18 cellular contexts compared by ENCODE assay signal in genomic region chr3:48652923-48653715, GRCh38. TPM values are rescaled to one million over a fixed set of nuclear protein-coding genes. Genes with fewer than 3 reads are reported as not detected.
A peak's percentile ranks its signal among the peaks of the same experiment; 100 is the strongest.
DNase-seq lines count a peak whose midpoint lies in the region; ATAC-seq and TF ChIP-seq lines count a peak whose summit lies in the region.
"Had no signal": no experiment of that assay in that cellular context is flagged by ENCODE, and none has a peak within 500 bp of the region (broad histone marks: within the 10 kb centered on the region; RNA-seq: fewer than 3 reads in every experiment).

No MANE protein-coding gene starts in this region.

- no peak overlapping the region for H3K4me3 ChIP-seq in CD4-positive, CD25-positive, alpha-beta regulatory T cell (ENCODE audit: low read depth, low read length)
- H3K4me3 ChIP-seq in HEK293 (ENCODE audit: low read depth, low read length) = no peak overlapping the region
- no peak overlapping the region for H3K4me3 ChIP-seq in H7 (ENCODE audit: insufficient read depth, low read depth, low read length)
- H3K4me3 ChIP-seq: HAP-1 had no signal

- no peaks in the 10 kb centered on the region for H3K27me3 Mint-ChIP-seq in CD4-positive, CD25-positive, alpha-beta regulatory T cell
- H3K27me3 Mint-ChIP-seq in nephron (ENCODE audit: low read depth) = peaks cover 22% of the 10 kb centered on the region

- TF ChIP-seq CTCF in HEK293 (tag by site-specific recombination; IDR thresholded peaks at IDR 0.05) = no peak
- no peak for TF ChIP-seq CTCF in RWPE1 (conservative IDR thresholded peaks at IDR 0.05; ENCODE audit: low read depth)
- TF ChIP-seq CTCF in nephron (IDR thresholded peaks at IDR 0.05; ENCODE audit: unreplicated experiment in 3 of 3) = no peak

- no peak for ATAC-seq in CD4-positive, CD25-positive, alpha-beta regulatory T cell (ENCODE audit: low read depth in 2 of 2)
- ATAC-seq: SK-N-SH treated with all-trans-retinoic acid at 6 μM for 48 hours had no signal

- peak overlapping the region in 2 of 3 donors; percentile 22 to 71 for H3K27ac Mint-ChIP-seq in CD4-positive, CD25-positive, alpha-beta regulatory T cell
- no peak overlapping the region for H3K27ac Mint-ChIP-seq in nephron

- CTCF ChIA-PET in HEK293 (lab: Yijun Ruan, JAX) = interaction anchor here (1.9 kb wide), 1 partner anchor 17 kb away, joined by 6 read pairs; the partner anchor contains the start of gene SLC26A6
- CTCF ChIA-PET in RWPE1 (lab: Yijun Ruan, JAX) = no interaction called here

- DNase-seq in CD4-positive, CD25-positive, alpha-beta regulatory T cell = no peak
- no peak for DNase-seq in RWPE1 (ENCODE audit: low spot score)
- no peak for DNase-seq in activated naive CD4-positive, alpha-beta T cell treated with Interleukin-2 at 50 U/mL for 16 hours
- DNase-seq in NCI-H345 treated with DMSO at 0.1 percent for 48 hours (lab: John Stamatoyannopoulos, UW; ENCODE audit: unreplicated experiment) = no peak
- no peak for DNase-seq in H7
- DNase-seq: DMS79, KBM-7, NCI-H1048, NCI-H1436 treated with DMSO at 0.1 percent for 48 hours, NCI-H2081, NCI-H524, SHP77 treated with DMSO at 0.1 percent for 48 hours had no signal

- peaks cover 0 to 2% (median 0%) of the 10 kb centered on the region in 7 donors for H3K9me3 Mint-ChIP-seq in CD4-positive, CD25-positive, alpha-beta regulatory T cell
- H3K9me3 Mint-ChIP-seq in nephron = no peaks in the 10 kb centered on the region

- peaks cover 0 to 20% (median 6%) of the 10 kb centered on the region in 4 donors for H3K4me1 Mint-ChIP-seq in CD4-positive, CD25-positive, alpha-beta regulatory T cell
- no peaks in the 10 kb centered on the region for H3K4me1 Mint-ChIP-seq in nephron

- POLR2A ChIA-PET in HEK293 (lab: Yijun Ruan, JAX) = no interaction called here
- POLR2A ChIA-PET in RWPE1 (lab: Yijun Ruan, JAX; ENCODE audit: low non-redundant PET) = no interaction called here

- no peaks in the 10 kb centered on the region for H3K36me3 Mint-ChIP-seq in CD4-positive, CD25-positive, alpha-beta regulatory T cell
- peaks cover 3% of the 10 kb centered on the region for H3K36me3 Mint-ChIP-seq in nephron (ENCODE audit: low read depth)
- H3K36me3 Mint-ChIP-seq: CD14-positive monocyte had no signal

- peaks cover 2% of the 10 kb centered on the region for H3K36me3 ChIP-seq in CD4-positive, CD25-positive, alpha-beta regulatory T cell (ENCODE audit: control insufficient read depth, insufficient read depth, low read length)
- H3K36me3 ChIP-seq in HEK293 (ENCODE audit: control insufficient read depth in 2 of 2, insufficient read depth in 1 of 2, low read length in 2 of 2) = no peaks in the 10 kb centered on the region
- peaks cover 21% of the 10 kb centered on the region for H3K36me3 ChIP-seq in H7 (replicated peaks; ENCODE audit: control insufficient read depth, insufficient read depth, low read length)
- H3K36me3 ChIP-seq: HAP-1 had no signal

- H3K27ac ChIP-seq in CD4-positive, CD25-positive, alpha-beta regulatory T cell (ENCODE audit: insufficient read depth, low read length, poor library complexity, severe bottlenecking) = no peak overlapping the region
- H3K27ac ChIP-seq in HEK293 (ENCODE audit: extremely low read depth, low read depth, low read length) (no peak overlapping the region), RWPE1 (peak overlapping the region; percentile 3; the same call in 1 of the 2 replicates)

- H3K27me3 ChIP-seq in CD4-positive, CD25-positive, alpha-beta regulatory T cell (ENCODE audit: control insufficient read depth, insufficient read depth, low read length) = no peaks in the 10 kb centered on the region
- H3K27me3 ChIP-seq in H7 (ENCODE audit: control insufficient read depth, insufficient read depth, low read length) = peaks cover 4% of the 10 kb centered on the region; the same call in 1 of the 2 replicates

- H3K9me3 ChIP-seq in CD4-positive, CD25-positive, alpha-beta regulatory T cell (ENCODE audit: control insufficient read depth in 2 of 2, low read length in 2 of 2) = no peaks in the 10 kb centered on the region
- H3K9me3 ChIP-seq in HEK293 (ENCODE audit: control insufficient read depth, insufficient read depth, low read depth, low read length) = no peaks in the 10 kb centered on the region
- H3K9me3 ChIP-seq: HAP-1 had no signal

- peaks cover 22% of the 10 kb centered on the region for H3K4me1 ChIP-seq in CD4-positive, CD25-positive, alpha-beta regulatory T cell (ENCODE audit: control insufficient read depth, insufficient read depth, low read length, poor library complexity, severe bottlenecking)
- no peaks in the 10 kb centered on the region for H3K4me1 ChIP-seq in HEK293 (ENCODE audit: control insufficient read depth, insufficient read depth, low read length)
- H3K4me1 ChIP-seq: HAP-1 had no signal

- H3K4me3 Mint-ChIP-seq in CD4-positive, CD25-positive, alpha-beta regulatory T cell = peak overlapping the region in 3 of 4 donors; percentile 22 to 87 (median 48)
- H3K4me3 Mint-ChIP-seq in nephron = peak overlapping the region in 2 of 3 experiments; percentile 22 to 36
- H3K4me3 Mint-ChIP-seq: CD14-positive monocyte had no signal

TF ChIP-seq in HEK293, 187 proteins besides CTCF, POLR2A, EP300 and RAD21:
- no peak for TF ChIP-seq ZNF704 (tag by site-specific recombination; IDR thresholded peaks at IDR 0.05)
- TF ChIP-seq BCL11A (tag by site-specific recombination; IDR thresholded peaks at IDR 0.05; ENCODE audit: low read depth) = 0 out of 2 replicates have a peak, but pooled peaks have one; percentile 27

RNA-seq across cellular contexts. Expression of gene CELSR3, which starts 9.6 kb away (rescaled TPM):
- 8.8 TPM for total RNA-seq in CD4-positive, CD25-positive, alpha-beta regulatory T cell
- under 1 TPM; 0.31 to 0.53 (median 0.37) TPM for polyA plus RNA-seq in CD4-positive, CD25-positive, alpha-beta regulatory T cell
- 14.3 and 18.7 TPM in 2 replicates for total RNA-seq in H7 (2014; rRNA removed; shearing (Covaris generic))
- polyA plus RNA-seq: CD14-positive monocyte had no signal

RNA-seq across cellular contexts. Expression of gene SLC26A6, which starts 17.9 kb away (rescaled TPM):
- 25.1 TPM for total RNA-seq in CD4-positive, CD25-positive, alpha-beta regulatory T cell
- 1 to 10 TPM; 3.2 to 6.7 (median 5.9) TPM for polyA plus RNA-seq in CD4-positive, CD25-positive, alpha-beta regulatory T cell
- 70.5 and 76.0 TPM in 2 replicates for total RNA-seq in H7 (2014; rRNA removed; shearing (Covaris generic))

RNA-seq across cellular contexts. Expression of gene TMEM89, which starts 31.6 kb away (rescaled TPM):
- not detected for total RNA-seq in CD4-positive, CD25-positive, alpha-beta regulatory T cell
- polyA plus RNA-seq in CD4-positive, CD25-positive, alpha-beta regulatory T cell = not detected
- total RNA-seq in H7 (2014; rRNA removed; shearing (Covaris generic)) = 0.78 TPM in 1 of 2 replicates, not detected in the other
- total RNA-seq: M059J had no signal
- polyA plus RNA-seq: CD14-positive monocyte had no signal

RNA-seq across cellular contexts. Expression of gene NCKIPSD, which starts 32.6 kb away (rescaled TPM):
- 19.2 TPM for total RNA-seq in CD4-positive, CD25-positive, alpha-beta regulatory T cell
- 10 to 100 TPM in 2 of 4 donors, 1 to 10 TPM in 2; 6.4 to 11.6 (median 10.3) TPM for polyA plus RNA-seq in CD4-positive, CD25-positive, alpha-beta regulatory T cell
- 43.8 and 48.8 TPM in 2 replicates for total RNA-seq in H7 (2014; rRNA removed; shearing (Covaris generic))

RNA-seq across cellular contexts. Expression of gene UQCRC1, which starts 43.7 kb away (rescaled TPM):
- 111 TPM for total RNA-seq in CD4-positive, CD25-positive, alpha-beta regulatory T cell
- 100 to 1,000 TPM; 181 to 234 (median 206) TPM for polyA plus RNA-seq in CD4-positive, CD25-positive, alpha-beta regulatory T cell
- total RNA-seq in H7 (2014; rRNA removed; shearing (Covaris generic)) = 492 and 610 TPM in 2 replicates

Comparison
In these comparisons a context has a peak if more than half of its experiments do, and no peak if none do; other contexts are left out.
1. H3K27ac Mint-ChIP-seq: peak in CD4-positive, CD25-positive, alpha-beta regulatory T cell (2 of 3); none in nephron (0 of 3).